ENCODE assay signal across 3 cellular contexts in genomic region chr14:69497866-69498265, GRCh38. TPM values are rescaled to one million over a fixed set of nuclear protein-coding genes. Genes with fewer than 3 reads are reported as not detected.
"Had no signal": no experiment of that assay in that cellular context is flagged by ENCODE, and none has a peak within 500 bp of the region (broad histone marks: within the 10 kb centered on the region; RNA-seq: fewer than 3 reads in every experiment).

No MANE protein-coding gene starts in this region.

RNA-seq across cellular contexts. Expression of gene PLEKHD1, which starts 13.3 kb away (rescaled TPM):
- total RNA-seq: M059J, MCF 10A, NCI-H460 had no signal
